In the genomic region with DNA sequence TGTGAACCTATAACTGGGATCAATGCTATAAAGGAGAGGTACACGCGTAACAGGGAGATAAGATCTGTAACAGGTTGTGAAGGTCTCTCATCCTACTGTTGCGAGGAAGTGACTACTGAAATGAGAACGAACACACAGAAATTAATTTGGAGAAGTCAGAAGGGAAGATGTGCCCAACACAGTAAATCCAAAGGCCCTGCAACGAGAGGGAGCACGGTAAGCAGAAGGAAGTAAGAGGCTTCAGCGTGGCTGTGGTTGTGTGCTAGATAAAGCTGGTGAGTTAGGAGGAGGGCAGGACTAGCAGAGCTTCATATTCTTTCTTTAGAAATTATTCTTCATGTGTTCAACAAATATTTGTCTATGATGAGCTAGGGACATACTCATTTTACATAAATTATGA, we compare ENCODE assay signal across 1 cellular context.
TF ChIP-seq lines count a peak whose summit lies in the region.

No MANE protein-coding gene starts in this region.

TF ChIP-seq in K562, 482 proteins besides CTCF, POLR2A, EP300 and RAD21 (continued from another document):
- TF ChIP-seq, protein P1, sequence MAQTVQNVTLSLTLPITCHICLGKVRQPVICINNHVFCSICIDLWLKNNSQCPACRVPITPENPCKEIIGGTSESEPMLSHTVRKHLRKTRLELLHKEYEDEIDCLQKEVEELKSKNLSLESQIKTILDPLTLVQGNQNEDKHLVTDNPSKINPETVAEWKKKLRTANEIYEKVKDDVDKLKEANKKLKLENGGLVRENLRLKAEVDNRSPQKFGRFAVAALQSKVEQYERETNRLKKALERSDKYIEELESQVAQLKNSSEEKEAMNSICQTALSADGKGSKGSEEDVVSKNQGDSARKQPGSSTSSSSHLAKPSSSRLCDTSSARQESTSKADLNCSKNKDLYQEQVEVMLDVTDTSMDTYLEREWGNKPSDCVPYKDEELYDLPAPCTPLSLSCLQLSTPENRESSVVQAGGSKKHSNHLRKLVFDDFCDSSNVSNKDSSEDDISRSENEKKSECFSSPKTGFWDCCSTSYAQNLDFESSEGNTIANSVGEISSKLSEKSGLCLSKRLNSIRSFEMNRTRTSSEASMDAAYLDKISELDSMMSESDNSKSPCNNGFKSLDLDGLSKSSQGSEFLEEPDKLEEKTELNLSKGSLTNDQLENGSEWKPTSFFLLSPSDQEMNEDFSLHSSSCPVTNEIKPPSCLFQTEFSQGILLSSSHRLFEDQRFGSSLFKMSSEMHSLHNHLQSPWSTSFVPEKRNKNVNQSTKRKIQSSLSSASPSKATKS (CRISPR knock-in tag; IDR thresholded peaks at IDR 0.05), result no peak
- TF ChIP-seq CBX2 (IDR thresholded peaks at IDR 0.05; ENCODE audit: insufficient read depth, low read length, poor library complexity, severe bottlenecking) (no peak), SRSF7 (optimal IDR thresholded peaks at IDR 0.05; ENCODE audit: low read depth, low read length) (no peak), ELF2 (CRISPR knock-in tag; IDR thresholded peaks at IDR 0.05) (no peak)
- TF ChIP-seq, protein P2, sequence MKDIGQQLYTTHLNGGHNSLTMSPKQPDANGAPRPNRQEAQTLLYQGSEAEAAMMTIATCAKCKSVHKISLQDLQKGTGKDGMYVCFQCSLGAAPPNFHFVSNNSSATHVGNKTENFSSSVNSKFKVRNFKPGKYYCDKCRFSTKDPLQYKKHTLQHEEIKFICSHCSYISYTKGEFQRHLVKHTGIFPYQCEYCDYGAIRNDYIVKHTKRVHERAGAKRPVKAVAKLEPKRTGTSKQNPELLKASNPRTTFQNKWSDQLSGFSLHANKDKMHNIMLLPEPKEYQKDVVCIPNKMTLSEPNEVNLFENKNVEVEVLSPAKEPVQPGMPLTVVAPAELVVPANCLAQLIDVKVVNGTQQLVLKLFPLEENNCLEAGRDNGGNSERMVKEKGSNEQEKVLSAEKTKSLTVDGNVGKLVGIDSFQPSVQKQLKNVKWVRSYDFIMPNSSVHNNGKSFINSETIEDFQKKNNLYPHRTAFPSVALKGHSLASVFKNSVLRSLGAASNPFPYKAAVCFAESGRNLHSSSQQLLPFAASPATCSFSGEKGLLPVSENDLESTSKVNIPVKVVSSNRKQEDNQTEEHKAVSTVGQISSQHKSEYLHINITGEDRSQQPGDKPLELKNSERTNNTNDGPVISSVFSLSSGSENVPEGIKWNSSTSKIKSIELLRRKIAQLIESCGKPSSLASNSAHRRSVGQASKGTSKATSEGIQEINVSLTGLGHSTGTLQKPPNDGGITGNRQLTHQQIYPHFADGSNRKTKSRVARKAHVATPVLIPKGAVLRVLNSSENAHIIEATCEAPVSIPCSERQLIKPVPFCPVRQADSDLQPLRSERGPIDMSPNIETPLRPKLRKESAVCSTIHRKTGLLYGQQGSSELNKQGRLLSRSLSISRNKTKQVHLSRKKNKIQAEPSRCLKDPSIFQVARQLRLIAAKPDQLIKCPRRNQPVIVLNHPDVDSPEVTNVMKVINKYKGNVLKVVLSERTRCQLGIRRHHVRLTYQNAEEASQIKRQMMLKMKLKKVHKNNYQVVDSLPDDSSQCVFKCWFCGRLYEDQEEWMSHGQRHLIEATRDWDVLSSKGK (CRISPR knock-in tag; IDR thresholded peaks at IDR 0.05), result no peak
